ENCODE assay signal across 31 cellular contexts in the genomic region with DNA sequence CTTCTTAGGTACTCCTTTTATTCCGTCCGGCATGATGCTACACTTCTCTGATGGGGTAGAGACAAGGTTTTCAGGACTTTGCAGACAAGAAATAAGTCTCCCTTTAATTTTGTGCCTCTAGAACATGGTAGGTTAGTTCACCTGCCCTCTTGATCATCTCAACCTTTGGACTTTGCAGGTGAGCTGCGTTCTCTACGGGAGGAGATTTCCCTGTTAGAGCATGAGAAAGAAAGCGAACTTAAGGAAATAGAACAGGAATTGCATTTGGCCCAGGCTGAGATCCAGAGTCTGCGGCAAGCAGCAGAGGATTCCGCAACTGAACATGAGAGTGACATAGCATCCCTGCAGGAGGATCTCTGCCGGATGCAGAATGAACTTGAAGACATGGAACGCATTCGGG. TPM values are rescaled to one million over a fixed set of nuclear protein-coding genes. Genes with fewer than 3 reads are reported as not detected.
"Had no signal": no experiment of that assay in that cellular context is flagged by ENCODE, and none has a peak within 500 bp of the region (broad histone marks: within the 10 kb centered on the region; RNA-seq: fewer than 3 reads in every experiment).

No MANE protein-coding gene starts in this region.

- DNase-seq: activated CD4-positive, alpha-beta T cell treated with anti-CD3 and anti-CD28 coated beads, Interleukin-2, amount 10 ng/mL, durations not matched to agents 24 days and 14 days; activated CD4-positive, alpha-beta T cell treated with anti-CD3 and anti-CD28 coated beads, Interleukin-2, amount 50 U/mL, for 4 hours; activated CD8-positive, alpha-beta T cell treated with anti-CD3 and anti-CD28 coated beads for 36 hours; activated effector memory CD4-positive, alpha-beta T cell treated with anti-CD3 and anti-CD28 coated beads, Interleukin-2, amount 50 U/mL, for 16 hours; activated naive CD4-positive, alpha-beta T cell; activated naive CD4-positive, alpha-beta T cell treated with anti-CD3 and anti-CD28 coated beads, Interleukin-2, amount 50 U/mL, for 16 hours; activated naive CD8-positive, alpha-beta T cell treated with anti-CD3 and anti-CD28 coated beads for 36 hours; activated T-cell treated with anti-CD3 and anti-CD28 coated beads, Interleukin-2, amount 50 U/mL, for 24 hours; amniotic stem cell; aorta; brain microvascular endothelial cell; Karpas-422; KBM-7; NCI-H1105; NCI-H1436; NCI-H1694; NCI-H1930; NCI-H2081 treated with DMSO at 0.1 percent for 48 hours; NCI-H226; NCI-H524 treated with DMSO at 0.1 percent for 48 hours; PC-9; SW 1271; T-helper 1 cell; T1000 had no signal

- H3K27ac Mint-ChIP-seq: activated CD4-positive, alpha-beta T cell treated with anti-CD3 and anti-CD28 coated beads, Interleukin-2, amount 10 ng/mL, durations not matched to agents 24 days and 14 days; activated CD8-positive, alpha-beta T cell treated with anti-CD3 and anti-CD28 coated beads for 36 hours; activated naive CD8-positive, alpha-beta T cell treated with anti-CD3 and anti-CD28 coated beads for 36 hours; activated T-cell treated with anti-CD3 and anti-CD28 coated beads, Interleukin-2, amount 50 U/mL, for 24 hours; activated T-helper 17 cell treated with anti-CD3 and anti-CD28 coated beads, Interleukin-2, amount 50 U/mL, for 72 hours; IgD-negative memory B cell had no signal

- ATAC-seq: activated CD8-positive, alpha-beta T cell treated with anti-CD3 and anti-CD28 coated beads for 36 hours; Right ventricle myocardium inferior had no signal

- H3K4me1 Mint-ChIP-seq: activated CD4-positive, alpha-beta T cell treated with anti-CD3 and anti-CD28 coated beads, Interleukin-2, amount 10 ng/mL, durations not matched to agents 24 days and 14 days; activated naive CD8-positive, alpha-beta T cell treated with anti-CD3 and anti-CD28 coated beads for 36 hours; activated T-helper 17 cell treated with anti-CD3 and anti-CD28 coated beads, Interleukin-2, amount 50 U/mL, for 72 hours had no signal

- H3K4me3 Mint-ChIP-seq: activated CD4-positive, alpha-beta T cell treated with anti-CD3 and anti-CD28 coated beads, Interleukin-2, amount 10 ng/mL, durations not matched to agents 24 days and 14 days; activated CD8-positive, alpha-beta T cell treated with anti-CD3 and anti-CD28 coated beads for 36 hours; activated naive CD8-positive, alpha-beta T cell treated with anti-CD3 and anti-CD28 coated beads for 36 hours; activated T-cell treated with anti-CD3 and anti-CD28 coated beads, Interleukin-2, amount 50 U/mL, for 24 hours; activated T-helper 17 cell treated with anti-CD3 and anti-CD28 coated beads, Interleukin-2, amount 50 U/mL, for 72 hours had no signal

- H3K4me3 ChIP-seq: PC-9 had no signal

- H3K36me3 ChIP-seq: brain microvascular endothelial cell had no signal

- H3K27me3 Mint-ChIP-seq: activated CD4-positive, alpha-beta T cell treated with anti-CD3 and anti-CD28 coated beads, Interleukin-2, amount 10 ng/mL, durations not matched to agents 24 days and 14 days; activated CD8-positive, alpha-beta T cell treated with anti-CD3 and anti-CD28 coated beads for 36 hours; activated naive CD8-positive, alpha-beta T cell treated with anti-CD3 and anti-CD28 coated beads for 36 hours; activated T-cell treated with anti-CD3 and anti-CD28 coated beads, Interleukin-2, amount 50 U/mL, for 24 hours; activated T-helper 17 cell treated with anti-CD3 and anti-CD28 coated beads, Interleukin-2, amount 50 U/mL, for 72 hours; IgD-negative memory B cell had no signal

- H3K9me3 Mint-ChIP-seq: activated CD4-positive, alpha-beta T cell treated with anti-CD3 and anti-CD28 coated beads, Interleukin-2, amount 10 ng/mL, durations not matched to agents 24 days and 14 days; activated CD8-positive, alpha-beta T cell treated with anti-CD3 and anti-CD28 coated beads for 36 hours; activated naive CD8-positive, alpha-beta T cell treated with anti-CD3 and anti-CD28 coated beads for 36 hours; activated T-cell treated with anti-CD3 and anti-CD28 coated beads, Interleukin-2, amount 50 U/mL, for 24 hours; activated T-helper 17 cell treated with anti-CD3 and anti-CD28 coated beads, Interleukin-2, amount 50 U/mL, for 72 hours; IgD-negative memory B cell had no signal

RNA-seq across cellular contexts. Expression of a gene that starts 25.4 kb away (rescaled TPM):
- total RNA-seq: activated CD4-positive, alpha-beta T cell treated with anti-CD3 and anti-CD28 coated beads, Interleukin-2, amount 10 ng/mL, durations not matched to agents 24 days and 14 days; activated CD8-positive, alpha-beta memory T cell treated with anti-CD3 and anti-CD28 coated beads for 36 hours; activated CD8-positive, alpha-beta T cell treated with anti-CD3 and anti-CD28 coated beads for 36 hours; activated naive CD8-positive, alpha-beta T cell treated with anti-CD3 and anti-CD28 coated beads for 36 hours; activated T-helper 17 cell treated with anti-CD3 and anti-CD28 coated beads, Interleukin-2, amount 50 U/mL, for 72 hours; aorta; MCF 10A; NCI-H460; PC-9; Right ventricle myocardium inferior; T-helper 2 cell treated with Interferon-gamma antibody and Interleukin-4, amounts not matched to agents 100 ng/mL and 5 ng/mL, for 36 hours had no signal

RNA-seq across cellular contexts. Expression of a gene that starts 29.2 kb away (rescaled TPM):
- total RNA-seq: T-helper 2 cell treated with Interferon-gamma antibody and Interleukin-4, amounts not matched to agents 100 ng/mL and 5 ng/mL, for 36 hours had no signal
